ENCODE assay signal across 1 cellular context in genomic region chr2:181188605-181189004, GRCh38.
TF ChIP-seq lines count a peak whose summit lies in the region.

No MANE protein-coding gene starts in this region.

TF ChIP-seq in H1, 55 proteins besides CTCF, POLR2A, EP300 and RAD21 (continued from another document):
- TF ChIP-seq SRF (IDR thresholded peaks at IDR 0.05; ENCODE audit: low read depth, low read length) (no peak), YY1 (IDR thresholded peaks at IDR 0.05; ENCODE audit: low read depth, low read length) (no peak), CBX8 (IDR thresholded peaks at IDR 0.05; ENCODE audit: borderline replicate concordance, low read depth, low read length) (no peak), CREB1 (IDR thresholded peaks at IDR 0.05) (no peak), RNF2 (IDR thresholded peaks at IDR 0.05; ENCODE audit: borderline replicate concordance, low read depth, low read length, missing control alignments, poor library complexity, severe bottlenecking) (no peak), ASH2L (IDR thresholded peaks at IDR 0.05; ENCODE audit: low read length) (no peak), TAF1 (IDR thresholded peaks at IDR 0.05; ENCODE audit: low read depth, low read length) (no peak)
TF ChIP-seq in H1: peak in this region for 0.
